Comparison of ENCODE assay signal across 1 cellular context in the genomic region with DNA sequence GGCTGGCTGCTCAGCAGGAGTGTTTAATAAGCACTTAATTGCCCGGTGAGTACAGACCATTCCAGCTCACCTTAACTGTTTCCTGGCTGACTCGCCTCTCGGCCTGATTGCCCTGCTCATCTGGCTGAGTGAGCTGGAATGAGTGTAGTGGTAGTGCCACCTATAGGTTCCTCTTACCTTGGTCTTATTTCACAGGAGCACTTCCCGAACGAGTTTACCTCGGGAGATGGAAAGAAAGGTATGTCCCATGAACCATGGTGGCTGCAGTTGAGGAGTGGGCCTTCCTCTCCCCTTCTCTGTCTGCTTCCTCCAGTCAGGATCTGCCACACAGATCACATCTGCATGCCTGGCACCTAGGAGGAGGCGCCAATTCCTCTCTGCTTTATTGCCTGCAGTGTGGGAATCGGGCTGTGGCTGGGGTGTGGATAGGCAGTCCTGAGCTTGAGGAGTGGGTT.
TF ChIP-seq lines count a peak whose summit lies in the region.

No MANE protein-coding gene starts in this region.

TF ChIP-seq in HepG2, 621 proteins besides CTCF, POLR2A, EP300 and RAD21 (continued from another document and continues in another):
- TF ChIP-seq FOXJ3 (CRISPR knock-in tag; IDR thresholded peaks at IDR 0.05; ENCODE audit: borderline replicate concordance): no peak
- peak; percentile 17; the same call in 1 of the 2 replicates for TF ChIP-seq SPEN (CRISPR knock-in tag; IDR thresholded peaks at IDR 0.05; ENCODE audit: low read depth)
- no peak for TF ChIP-seq MEF2D (CRISPR knock-in tag; IDR thresholded peaks at IDR 0.05)
- no peak for TF ChIP-seq ZNF468 (CRISPR knock-in tag; IDR thresholded peaks at IDR 0.05)
- TF ChIP-seq NFYB (CRISPR knock-in tag; IDR thresholded peaks at IDR 0.05): no peak
- TF ChIP-seq SMARCE1 (IDR thresholded peaks at IDR 0.05; ENCODE audit: borderline replicate concordance): no peak
- no peak for TF ChIP-seq ATF7-NPFF (CRISPR knock-in tag; IDR thresholded peaks at IDR 0.05; ENCODE audit: low read depth)
- TF ChIP-seq, protein P1, sequence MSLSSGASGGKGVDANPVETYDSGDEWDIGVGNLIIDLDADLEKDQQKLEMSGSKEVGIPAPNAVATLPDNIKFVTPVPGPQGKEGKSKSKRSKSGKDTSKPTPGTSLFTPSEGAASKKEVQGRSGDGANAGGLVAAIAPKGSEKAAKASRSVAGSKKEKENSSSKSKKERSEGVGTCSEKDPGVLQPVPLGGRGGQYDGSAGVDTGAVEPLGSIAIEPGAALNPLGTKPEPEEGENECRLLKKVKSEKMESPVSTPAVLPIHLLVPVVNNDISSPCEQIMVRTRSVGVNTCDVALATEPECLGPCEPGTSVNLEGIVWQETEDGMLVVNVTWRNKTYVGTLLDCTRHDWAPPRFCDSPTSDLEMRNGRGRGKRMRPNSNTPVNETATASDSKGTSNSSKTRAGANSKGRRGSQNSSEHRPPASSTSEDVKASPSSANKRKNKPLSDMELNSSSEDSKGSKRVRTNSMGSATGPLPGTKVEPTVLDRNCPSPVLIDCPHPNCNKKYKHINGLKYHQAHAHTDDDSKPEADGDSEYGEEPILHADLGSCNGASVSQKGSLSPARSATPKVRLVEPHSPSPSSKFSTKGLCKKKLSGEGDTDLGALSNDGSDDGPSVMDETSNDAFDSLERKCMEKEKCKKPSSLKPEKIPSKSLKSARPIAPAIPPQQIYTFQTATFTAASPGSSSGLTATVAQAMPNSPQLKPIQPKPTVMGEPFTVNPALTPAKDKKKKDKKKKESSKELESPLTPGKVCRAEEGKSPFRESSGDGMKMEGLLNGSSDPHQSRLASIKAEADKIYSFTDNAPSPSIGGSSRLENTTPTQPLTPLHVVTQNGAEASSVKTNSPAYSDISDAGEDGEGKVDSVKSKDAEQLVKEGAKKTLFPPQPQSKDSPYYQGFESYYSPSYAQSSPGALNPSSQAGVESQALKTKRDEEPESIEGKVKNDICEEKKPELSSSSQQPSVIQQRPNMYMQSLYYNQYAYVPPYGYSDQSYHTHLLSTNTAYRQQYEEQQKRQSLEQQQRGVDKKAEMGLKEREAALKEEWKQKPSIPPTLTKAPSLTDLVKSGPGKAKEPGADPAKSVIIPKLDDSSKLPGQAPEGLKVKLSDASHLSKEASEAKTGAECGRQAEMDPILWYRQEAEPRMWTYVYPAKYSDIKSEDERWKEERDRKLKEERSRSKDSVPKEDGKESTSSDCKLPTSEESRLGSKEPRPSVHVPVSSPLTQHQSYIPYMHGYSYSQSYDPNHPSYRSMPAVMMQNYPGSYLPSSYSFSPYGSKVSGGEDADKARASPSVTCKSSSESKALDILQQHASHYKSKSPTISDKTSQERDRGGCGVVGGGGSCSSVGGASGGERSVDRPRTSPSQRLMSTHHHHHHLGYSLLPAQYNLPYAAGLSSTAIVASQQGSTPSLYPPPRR (CRISPR knock-in tag; IDR thresholded peaks at IDR 0.05; ENCODE audit: borderline replicate concordance): peak; percentile 59; the same call in 1 of the 2 replicates
- TF ChIP-seq, protein P2, sequence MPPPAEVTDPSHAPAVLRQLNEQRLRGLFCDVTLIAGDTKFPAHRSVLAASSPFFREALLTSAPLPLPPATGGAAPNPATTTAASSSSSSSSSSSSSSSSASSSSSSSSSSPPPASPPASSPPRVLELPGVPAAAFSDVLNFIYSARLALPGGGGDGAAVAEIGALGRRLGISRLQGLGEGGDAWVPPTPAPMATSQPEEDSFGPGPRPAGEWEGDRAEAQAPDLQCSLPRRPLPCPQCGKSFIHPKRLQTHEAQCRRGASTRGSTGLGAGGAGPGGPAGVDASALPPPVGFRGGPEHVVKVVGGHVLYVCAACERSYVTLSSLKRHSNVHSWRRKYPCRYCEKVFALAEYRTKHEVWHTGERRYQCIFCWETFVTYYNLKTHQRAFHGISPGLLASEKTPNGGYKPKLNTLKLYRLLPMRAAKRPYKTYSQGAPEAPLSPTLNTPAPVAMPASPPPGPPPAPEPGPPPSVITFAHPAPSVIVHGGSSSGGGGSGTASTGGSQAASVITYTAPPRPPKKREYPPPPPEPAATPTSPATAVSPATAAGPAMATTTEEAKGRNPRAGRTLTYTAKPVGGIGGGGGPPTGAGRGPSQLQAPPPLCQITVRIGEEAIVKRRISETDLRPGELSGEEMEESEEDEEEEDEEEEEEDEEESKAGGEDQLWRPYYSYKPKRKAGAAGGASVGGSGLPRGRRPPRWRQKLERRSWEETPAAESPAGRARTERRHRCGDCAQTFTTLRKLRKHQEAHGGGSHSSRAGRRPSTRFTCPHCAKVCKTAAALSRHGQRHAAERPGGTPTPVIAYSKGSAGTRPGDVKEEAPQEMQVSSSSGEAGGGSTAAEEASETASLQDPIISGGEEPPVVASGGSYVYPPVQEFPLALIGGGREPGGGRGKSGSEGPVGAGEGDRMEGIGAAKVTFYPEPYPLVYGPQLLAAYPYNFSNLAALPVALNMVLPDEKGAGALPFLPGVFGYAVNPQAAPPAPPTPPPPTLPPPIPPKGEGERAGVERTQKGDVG (CRISPR knock-in tag; IDR thresholded peaks at IDR 0.05; ENCODE audit: borderline replicate concordance): no peak
- TF ChIP-seq CBFB (CRISPR knock-in tag; IDR thresholded peaks at IDR 0.05): no peak
- TF ChIP-seq, protein P3, sequence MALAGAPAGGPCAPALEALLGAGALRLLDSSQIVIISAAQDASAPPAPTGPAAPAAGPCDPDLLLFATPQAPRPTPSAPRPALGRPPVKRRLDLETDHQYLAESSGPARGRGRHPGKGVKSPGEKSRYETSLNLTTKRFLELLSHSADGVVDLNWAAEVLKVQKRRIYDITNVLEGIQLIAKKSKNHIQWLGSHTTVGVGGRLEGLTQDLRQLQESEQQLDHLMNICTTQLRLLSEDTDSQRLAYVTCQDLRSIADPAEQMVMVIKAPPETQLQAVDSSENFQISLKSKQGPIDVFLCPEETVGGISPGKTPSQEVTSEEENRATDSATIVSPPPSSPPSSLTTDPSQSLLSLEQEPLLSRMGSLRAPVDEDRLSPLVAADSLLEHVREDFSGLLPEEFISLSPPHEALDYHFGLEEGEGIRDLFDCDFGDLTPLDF (CRISPR knock-in tag; IDR thresholded peaks at IDR 0.05): no peak
- TF ChIP-seq SALL2 (CRISPR knock-in tag; IDR thresholded peaks at IDR 0.05): no peak
- TF ChIP-seq, protein P4, sequence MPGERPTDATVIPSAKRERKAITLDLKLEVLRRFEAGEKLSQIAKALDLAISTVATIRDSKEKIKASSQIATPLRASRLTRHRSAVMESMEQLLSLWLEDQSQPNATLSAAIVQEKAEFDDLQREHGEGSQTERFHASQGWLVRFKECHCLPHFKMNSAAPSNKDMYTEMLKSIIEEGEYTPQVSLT (CRISPR knock-in tag; IDR thresholded peaks at IDR 0.05; ENCODE audit: borderline replicate concordance, low read depth): no peak
- TF ChIP-seq ZNF138 (CRISPR knock-in tag; IDR thresholded peaks at IDR 0.05; ENCODE audit: low read depth): no peak
- TF ChIP-seq ELF1 (CRISPR knock-in tag; IDR thresholded peaks at IDR 0.05): no peak
- no peak for TF ChIP-seq RBAK (CRISPR knock-in tag; IDR thresholded peaks at IDR 0.05)
- TF ChIP-seq NKX3-1 (CRISPR knock-in tag; IDR thresholded peaks at IDR 0.05): no peak
- TF ChIP-seq ZNF616 (CRISPR knock-in tag; IDR thresholded peaks at IDR 0.05; ENCODE audit: low read depth): no peak
- TF ChIP-seq SETDB1 (CRISPR knock-in tag; IDR thresholded peaks at IDR 0.05; ENCODE audit: borderline replicate concordance): no peak
- TF ChIP-seq STAG1 (CRISPR knock-in tag; IDR thresholded peaks at IDR 0.05): peak; percentile 98
- no peak for TF ChIP-seq CCDC6 (CRISPR knock-in tag; IDR thresholded peaks at IDR 0.05)
- TF ChIP-seq GATA4 (IDR thresholded peaks at IDR 0.05; ENCODE audit: borderline replicate concordance, low read depth): no peak
- no peak for TF ChIP-seq PTBP1 (IDR thresholded peaks at IDR 0.05; ENCODE audit: low read depth, low read length, poor library complexity, severe bottlenecking)
- TF ChIP-seq KLF11 (CRISPR knock-in tag; IDR thresholded peaks at IDR 0.05): no peak
- no peak for TF ChIP-seq ZNF282 (IDR thresholded peaks at IDR 0.05; ENCODE audit: partially characterized antibody)
- no peak for TF ChIP-seq POLR2AphosphoS2 (IDR thresholded peaks at IDR 0.05; ENCODE audit: low read depth, low read length)
- TF ChIP-seq, protein P5, sequence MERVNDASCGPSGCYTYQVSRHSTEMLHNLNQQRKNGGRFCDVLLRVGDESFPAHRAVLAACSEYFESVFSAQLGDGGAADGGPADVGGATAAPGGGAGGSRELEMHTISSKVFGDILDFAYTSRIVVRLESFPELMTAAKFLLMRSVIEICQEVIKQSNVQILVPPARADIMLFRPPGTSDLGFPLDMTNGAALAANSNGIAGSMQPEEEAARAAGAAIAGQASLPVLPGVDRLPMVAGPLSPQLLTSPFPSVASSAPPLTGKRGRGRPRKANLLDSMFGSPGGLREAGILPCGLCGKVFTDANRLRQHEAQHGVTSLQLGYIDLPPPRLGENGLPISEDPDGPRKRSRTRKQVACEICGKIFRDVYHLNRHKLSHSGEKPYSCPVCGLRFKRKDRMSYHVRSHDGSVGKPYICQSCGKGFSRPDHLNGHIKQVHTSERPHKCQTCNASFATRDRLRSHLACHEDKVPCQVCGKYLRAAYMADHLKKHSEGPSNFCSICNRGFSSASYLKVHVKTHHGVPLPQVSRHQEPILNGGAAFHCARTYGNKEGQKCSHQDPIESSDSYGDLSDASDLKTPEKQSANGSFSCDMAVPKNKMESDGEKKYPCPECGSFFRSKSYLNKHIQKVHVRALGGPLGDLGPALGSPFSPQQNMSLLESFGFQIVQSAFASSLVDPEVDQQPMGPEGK (CRISPR knock-in tag; IDR thresholded peaks at IDR 0.05): 0 out of 2 replicates have a peak, but pooled peaks have one; percentile 24
- TF ChIP-seq KMT2A (CRISPR knock-in tag; IDR thresholded peaks at IDR 0.05): 0 out of 2 replicates have a peak, but pooled peaks have one; percentile 44
- TF ChIP-seq ZNF564 (CRISPR knock-in tag; IDR thresholded peaks at IDR 0.05): no peak
- TF ChIP-seq MED13 (CRISPR knock-in tag; IDR thresholded peaks at IDR 0.05): no peak
- TF ChIP-seq ZNF136 (CRISPR knock-in tag; IDR thresholded peaks at IDR 0.05; ENCODE audit: low read depth): no peak
- TF ChIP-seq TAF1 (CRISPR knock-in tag; IDR thresholded peaks at IDR 0.05): no peak
- TF ChIP-seq, protein P6, sequence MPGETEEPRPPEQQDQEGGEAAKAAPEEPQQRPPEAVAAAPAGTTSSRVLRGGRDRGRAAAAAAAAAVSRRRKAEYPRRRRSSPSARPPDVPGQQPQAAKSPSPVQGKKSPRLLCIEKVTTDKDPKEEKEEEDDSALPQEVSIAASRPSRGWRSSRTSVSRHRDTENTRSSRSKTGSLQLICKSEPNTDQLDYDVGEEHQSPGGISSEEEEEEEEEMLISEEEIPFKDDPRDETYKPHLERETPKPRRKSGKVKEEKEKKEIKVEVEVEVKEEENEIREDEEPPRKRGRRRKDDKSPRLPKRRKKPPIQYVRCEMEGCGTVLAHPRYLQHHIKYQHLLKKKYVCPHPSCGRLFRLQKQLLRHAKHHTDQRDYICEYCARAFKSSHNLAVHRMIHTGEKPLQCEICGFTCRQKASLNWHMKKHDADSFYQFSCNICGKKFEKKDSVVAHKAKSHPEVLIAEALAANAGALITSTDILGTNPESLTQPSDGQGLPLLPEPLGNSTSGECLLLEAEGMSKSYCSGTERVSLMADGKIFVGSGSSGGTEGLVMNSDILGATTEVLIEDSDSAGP (CRISPR knock-in tag; IDR thresholded peaks at IDR 0.05; ENCODE audit: borderline replicate concordance): peak; percentile 68
- TF ChIP-seq ZFP36 (IDR thresholded peaks at IDR 0.05; ENCODE audit: borderline replicate concordance, low read depth, low read length, partially characterized antibody): no peak
- no peak for TF ChIP-seq ZNF543 (CRISPR knock-in tag; IDR thresholded peaks at IDR 0.05)
- TF ChIP-seq ZKSCAN5 (CRISPR knock-in tag; IDR thresholded peaks at IDR 0.05): no peak
- TF ChIP-seq, protein P7, sequence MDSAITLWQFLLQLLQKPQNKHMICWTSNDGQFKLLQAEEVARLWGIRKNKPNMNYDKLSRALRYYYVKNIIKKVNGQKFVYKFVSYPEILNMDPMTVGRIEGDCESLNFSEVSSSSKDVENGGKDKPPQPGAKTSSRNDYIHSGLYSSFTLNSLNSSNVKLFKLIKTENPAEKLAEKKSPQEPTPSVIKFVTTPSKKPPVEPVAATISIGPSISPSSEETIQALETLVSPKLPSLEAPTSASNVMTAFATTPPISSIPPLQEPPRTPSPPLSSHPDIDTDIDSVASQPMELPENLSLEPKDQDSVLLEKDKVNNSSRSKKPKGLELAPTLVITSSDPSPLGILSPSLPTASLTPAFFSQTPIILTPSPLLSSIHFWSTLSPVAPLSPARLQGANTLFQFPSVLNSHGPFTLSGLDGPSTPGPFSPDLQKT (CRISPR knock-in tag; IDR thresholded peaks at IDR 0.05; ENCODE audit: borderline replicate concordance): no peak
- TF ChIP-seq ARNT2 (CRISPR knock-in tag; IDR thresholded peaks at IDR 0.05; ENCODE audit: low read depth): no peak
- no peak for TF ChIP-seq HNRNPL (IDR thresholded peaks at IDR 0.05; ENCODE audit: low read depth, low read length)
- TF ChIP-seq GFI1 (CRISPR knock-in tag; IDR thresholded peaks at IDR 0.05; ENCODE audit: borderline replicate concordance): no peak
- TF ChIP-seq RFX5 (IDR thresholded peaks at IDR 0.05; ENCODE audit: low read depth, low read length): no peak
- no peak for TF ChIP-seq EZH2 (conservative IDR thresholded peaks at IDR 0.05; ENCODE audit: low read depth, low read length)
- TF ChIP-seq, protein P8, sequence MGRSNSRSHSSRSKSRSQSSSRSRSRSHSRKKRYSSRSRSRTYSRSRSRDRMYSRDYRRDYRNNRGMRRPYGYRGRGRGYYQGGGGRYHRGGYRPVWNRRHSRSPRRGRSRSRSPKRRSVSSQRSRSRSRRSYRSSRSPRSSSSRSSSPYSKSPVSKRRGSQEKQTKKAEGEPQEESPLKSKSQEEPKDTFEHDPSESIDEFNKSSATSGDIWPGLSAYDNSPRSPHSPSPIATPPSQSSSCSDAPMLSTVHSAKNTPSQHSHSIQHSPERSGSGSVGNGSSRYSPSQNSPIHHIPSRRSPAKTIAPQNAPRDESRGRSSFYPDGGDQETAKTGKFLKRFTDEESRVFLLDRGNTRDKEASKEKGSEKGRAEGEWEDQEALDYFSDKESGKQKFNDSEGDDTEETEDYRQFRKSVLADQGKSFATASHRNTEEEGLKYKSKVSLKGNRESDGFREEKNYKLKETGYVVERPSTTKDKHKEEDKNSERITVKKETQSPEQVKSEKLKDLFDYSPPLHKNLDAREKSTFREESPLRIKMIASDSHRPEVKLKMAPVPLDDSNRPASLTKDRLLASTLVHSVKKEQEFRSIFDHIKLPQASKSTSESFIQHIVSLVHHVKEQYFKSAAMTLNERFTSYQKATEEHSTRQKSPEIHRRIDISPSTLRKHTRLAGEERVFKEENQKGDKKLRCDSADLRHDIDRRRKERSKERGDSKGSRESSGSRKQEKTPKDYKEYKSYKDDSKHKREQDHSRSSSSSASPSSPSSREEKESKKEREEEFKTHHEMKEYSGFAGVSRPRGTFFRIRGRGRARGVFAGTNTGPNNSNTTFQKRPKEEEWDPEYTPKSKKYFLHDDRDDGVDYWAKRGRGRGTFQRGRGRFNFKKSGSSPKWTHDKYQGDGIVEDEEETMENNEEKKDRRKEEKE (IDR thresholded peaks at IDR 0.05): no peak
- TF ChIP-seq NFKB2 (CRISPR knock-in tag; IDR thresholded peaks at IDR 0.05; ENCODE audit: borderline replicate concordance): no peak
- TF ChIP-seq ZNF446 (CRISPR knock-in tag; IDR thresholded peaks at IDR 0.05): no peak
- no peak for TF ChIP-seq ZNF720 (CRISPR knock-in tag; IDR thresholded peaks at IDR 0.05)
- TF ChIP-seq ZFY (CRISPR knock-in tag; IDR thresholded peaks at IDR 0.05): 0 out of 2 replicates have a peak, but pooled peaks have one; percentile 22
- TF ChIP-seq SALL1 (CRISPR knock-in tag; IDR thresholded peaks at IDR 0.05): peak; percentile 78
